Comparison of ENCODE assay signal across 13 cellular contexts in the genomic region with DNA sequence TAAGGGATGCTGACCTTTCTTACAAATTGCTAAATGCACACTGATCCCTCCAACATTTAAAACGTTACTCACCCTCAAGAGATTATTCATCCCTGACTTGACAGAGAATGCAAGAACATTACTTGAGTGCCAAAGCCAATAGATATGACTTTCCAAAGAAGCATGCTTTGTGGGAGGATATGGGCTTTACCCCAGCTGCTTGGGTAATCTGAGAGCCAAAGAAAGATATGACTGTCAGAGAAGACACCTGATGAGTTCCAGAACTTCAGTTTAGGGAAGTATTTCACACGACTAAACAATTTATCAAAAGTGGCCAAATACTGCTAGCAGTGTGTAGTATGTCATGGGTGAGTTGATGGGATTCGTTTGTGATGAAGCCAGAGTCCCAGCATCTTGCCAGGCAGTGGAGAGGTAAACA. TPM values are rescaled to one million over a fixed set of nuclear protein-coding genes. Genes with fewer than 3 reads are reported as not detected.
DNase-seq lines count a peak whose midpoint lies in the region; ATAC-seq, FAIRE-seq and TF ChIP-seq lines count a peak whose summit lies in the region.
"Had no signal": no experiment of that assay in that cellular context is flagged by ENCODE, and none has a peak within 500 bp of the region (broad histone marks: within the 10 kb centered on the region; RNA-seq: fewer than 3 reads in every experiment).

No MANE protein-coding gene starts in this region.

- H3K27me3 ChIP-seq in trophoblast cell (ENCODE audit: insufficient read depth, low read length) = no peaks in the 10 kb centered on the region

- H3K4me1 Mint-ChIP-seq in endothelial cell (ENCODE audit: unreplicated experiment) (no peaks in the 10 kb centered on the region), T-helper 17 cell (peaks cover 3% of the 10 kb centered on the region)
- H3K4me1 Mint-ChIP-seq: brain, memory B cell had no signal

- peak; percentile 95 for DNase-seq in GM04503 (ENCODE audit: low read depth)
- peak; percentile 77 for DNase-seq in RCC 7860 (ENCODE audit: low spot score)
- DNase-seq in fibroblast of peridontal ligament (ENCODE audit: extremely low read depth) = peak; percentile 93
- DNase-seq in trophoblast cell = peak; percentile 57 to 84
- no peak for DNase-seq in endothelial cell (ENCODE audit: low spot score)
- DNase-seq in T-helper 17 cell = no peak
- DNase-seq: activated CD8-positive, alpha-beta memory T cell treated with anti-CD3 and anti-CD28 coated beads, Interleukin-2, amount 50 U/mL, for 4 hours; NCI-H748 treated with DMSO at 0.1 percent for 48 hours; T-helper 9 cell had no signal

- H3K27me3 Mint-ChIP-seq in endothelial cell (ENCODE audit: unreplicated experiment) (no peaks in the 10 kb centered on the region), T-helper 17 cell (peaks cover 41% of the 10 kb centered on the region)

- peak; percentile 83 for FAIRE-seq in RCC 7860 (lab: Jason Lieb, UNC)

- H3K9me3 ChIP-seq in trophoblast cell (ENCODE audit: insufficient read depth, low read depth, low read length) (no peaks in the 10 kb centered on the region), T-helper 17 cell (ENCODE audit: control insufficient read depth, low read length, poor library complexity, severe bottlenecking) (no peaks in the 10 kb centered on the region)

- no peaks in the 10 kb centered on the region for H3K4me1 ChIP-seq in trophoblast cell (ENCODE audit: control insufficient read depth in 1 of 2, insufficient read depth in 2 of 2, low read length in 2 of 2)

- no peak overlapping the region for H3K4me3 Mint-ChIP-seq in endothelial cell (ENCODE audit: unreplicated experiment)
- H3K4me3 Mint-ChIP-seq in T-helper 17 cell = no peak overlapping the region
- H3K4me3 Mint-ChIP-seq: memory B cell had no signal

- no peak overlapping the region for H3K14ac ChIP-seq in trophoblast cell (ENCODE audit: low read length)

- H3K18ac ChIP-seq in trophoblast cell (ENCODE audit: low read length) = no peak overlapping the region

- no peak overlapping the region for H3K27ac Mint-ChIP-seq in endothelial cell (ENCODE audit: unreplicated experiment)
- no peak overlapping the region for H3K27ac Mint-ChIP-seq in T-helper 17 cell
- H3K27ac Mint-ChIP-seq: memory B cell had no signal

- no peaks in the 10 kb centered on the region for H3K79me2 ChIP-seq in trophoblast cell (ENCODE audit: control insufficient read depth, insufficient read depth, low read length, poor library complexity)

- no CpG with 5 or more reads among the region's 3 CpGs for WGBS in trophoblast cell (ENCODE audit: extremely low coverage, insufficient coverage, insufficient read length)

- H2AFZ ChIP-seq in trophoblast cell (ENCODE audit: insufficient read depth, low read length, poor library complexity) = no peak overlapping the region

- H3K27ac ChIP-seq in trophoblast cell (ENCODE audit: low read depth, low read length) = no peak overlapping the region

- H3K4me3 ChIP-seq in trophoblast cell (ENCODE audit: low read depth, low read length) = no peak overlapping the region

- H3K23ac ChIP-seq in trophoblast cell (ENCODE audit: low read length) = no peak overlapping the region

- H2BK12ac ChIP-seq in trophoblast cell (ENCODE audit: low read length) = no peak overlapping the region

- no peaks in the 10 kb centered on the region for H3K79me1 ChIP-seq in trophoblast cell (ENCODE audit: low read length)

- H4K12ac ChIP-seq in trophoblast cell (ENCODE audit: low read depth, low read length) = no peak overlapping the region

- H3K9me3 Mint-ChIP-seq in endothelial cell (ENCODE audit: unreplicated experiment) = no peaks in the 10 kb centered on the region
- H3K9me3 Mint-ChIP-seq: brain, memory B cell had no signal

- no peak overlapping the region for H3K9ac ChIP-seq in trophoblast cell (ENCODE audit: low read length)

- H3K36me3 Mint-ChIP-seq in endothelial cell (ENCODE audit: low read depth, unreplicated experiment) = no peaks in the 10 kb centered on the region
- no peaks in the 10 kb centered on the region for H3K36me3 Mint-ChIP-seq in T-helper 17 cell (ENCODE audit: low read depth)
- H3K36me3 Mint-ChIP-seq: brain, memory B cell had no signal

- H4K91ac ChIP-seq in trophoblast cell (ENCODE audit: low read depth, low read length) = no peak overlapping the region

- TF ChIP-seq CTCF in endothelial cell (IDR thresholded peaks at IDR 0.05; ENCODE audit: unreplicated experiment) = no peak

- no peak overlapping the region for H2AK5ac ChIP-seq in trophoblast cell (ENCODE audit: low read length)

- H3K4ac ChIP-seq in trophoblast cell (ENCODE audit: low read depth, low read length) = no peak overlapping the region

- no peak overlapping the region for H2BK120ac ChIP-seq in trophoblast cell (ENCODE audit: insufficient read depth, low read length, poor library complexity)

- H4K8ac ChIP-seq in trophoblast cell (ENCODE audit: low read depth, low read length) = no peak overlapping the region

- ATAC-seq in GM19035 (IDR thresholded peaks at IDR 0.05; ENCODE audit: unreplicated experiment) = no peak
- no peak for ATAC-seq in HG03439 (IDR thresholded peaks at IDR 0.05; ENCODE audit: unreplicated experiment)
- ATAC-seq in T-helper 17 cell = no peak

- no peak overlapping the region for H3K4me2 ChIP-seq in trophoblast cell (ENCODE audit: low read length)

- no peaks in the 10 kb centered on the region for H3K36me3 ChIP-seq in trophoblast cell (ENCODE audit: control insufficient read depth in 1 of 2, insufficient read depth in 2 of 2, low read length in 2 of 2)

- H2BK5ac ChIP-seq in trophoblast cell (ENCODE audit: low read depth, low read length, poor library complexity) = no peak overlapping the region

RNA-seq across cellular contexts. Expression of a gene that starts 7.4 kb away (rescaled TPM):
- polyA plus RNA-seq in trophoblast cell (2013) = 36.8 and 38.6 TPM in 2 replicates
- total RNA-seq in endothelial cell (ENCODE audit: unreplicated experiment) = 38.6 TPM
- 1 to 10 TPM; 5.5 to 6.0 TPM for total RNA-seq in T-helper 17 cell

Comparison
In these comparisons a context has a peak if more than half of its experiments do, and no peak if none do; other contexts are left out.
1. DNase-seq: peak in GM04503 (single experiment), RCC 7860 (single experiment), fibroblast of peridontal ligament (single experiment) and trophoblast cell (2 of 2); none in endothelial cell (single experiment) and T-helper 17 cell (0 of 3).